16 cellular contexts compared by ENCODE assay signal in genomic region chr16:35144212-35144932, GRCh38.
"Had no signal": no experiment of that assay in that cellular context is flagged by ENCODE, and none has a peak within 500 bp of the region (broad histone marks: within the 10 kb centered on the region; RNA-seq: fewer than 3 reads in every experiment).

No MANE protein-coding gene starts in this region.

- H3K4me1 Mint-ChIP-seq: naive thymus-derived CD8-positive, alpha-beta T cell; nephron; neural crest cell; stimulated activated effector memory CD8-positive, alpha-beta T cell treated with anti-CD3 and anti-CD28 coated beads, Interleukin-12 subunit alpha, Interleukin-12 subunit beta, amount 100 ng/mL, for 72 hours had no signal

- ATAC-seq: naive thymus-derived CD8-positive, alpha-beta T cell; psoas muscle; right lobe of liver; stimulated activated effector memory CD8-positive, alpha-beta T cell treated with anti-CD3 and anti-CD28 coated beads, Interleukin-12 subunit alpha, Interleukin-12 subunit beta, amount 100 ng/mL, for 72 hours had no signal

- DNase-seq: islet precursor cell; left ventricle myocardium inferior; naive thymus-derived CD8-positive, alpha-beta T cell; nucleus accumbens; psoas muscle; right lobe of liver; stimulated activated CD4-positive, alpha-beta T cell treated with anti-CD3 and anti-CD28 coated beads, Interleukin-12 subunit alpha, Interleukin-12 subunit beta, amount 100 ng/mL, for 4 hours; stimulated activated CD4-positive, alpha-beta T cell treated with anti-CD3 and anti-CD28 coated beads, Interleukin-15, amount 100 ng/mL, for 24 hours; stimulated activated CD4-positive, alpha-beta T cell treated with anti-CD3 and anti-CD28 coated beads, Interleukin-4, amount 100 ng/mL, for 24 hours; stimulated activated naive CD4-positive, alpha-beta T cell; trophoblast cell had no signal

- H3K27me3 Mint-ChIP-seq: memory B cell; naive thymus-derived CD8-positive, alpha-beta T cell; stimulated activated naive CD8-positive, alpha-beta T cell treated with anti-CD3 and anti-CD28 coated beads, Interleukin-15, Interleukin-2, amounts not matched to agents 100 ng/mL and 50 ng/mL, for 24 hours had no signal

- H3K36me3 Mint-ChIP-seq: memory B cell; stimulated activated effector memory CD8-positive, alpha-beta T cell treated with anti-CD3 and anti-CD28 coated beads, Interleukin-12 subunit alpha, Interleukin-12 subunit beta, amount 100 ng/mL, for 72 hours had no signal

- H3K27ac Mint-ChIP-seq: memory B cell; naive thymus-derived CD8-positive, alpha-beta T cell; nephron; stimulated activated effector memory CD8-positive, alpha-beta T cell treated with anti-CD3 and anti-CD28 coated beads, Interleukin-12 subunit alpha, Interleukin-12 subunit beta, amount 100 ng/mL, for 72 hours; stimulated activated naive CD8-positive, alpha-beta T cell treated with anti-CD3 and anti-CD28 coated beads, Interleukin-15, Interleukin-2, amounts not matched to agents 100 ng/mL and 50 ng/mL, for 24 hours had no signal

- H3K4me3 Mint-ChIP-seq: memory B cell; naive thymus-derived CD8-positive, alpha-beta T cell; nephron; neural crest cell; stimulated activated effector memory CD8-positive, alpha-beta T cell treated with anti-CD3 and anti-CD28 coated beads, Interleukin-12 subunit alpha, Interleukin-12 subunit beta, amount 100 ng/mL, for 72 hours; stimulated activated naive CD8-positive, alpha-beta T cell treated with anti-CD3 and anti-CD28 coated beads, Interleukin-15, Interleukin-2, amounts not matched to agents 100 ng/mL and 50 ng/mL, for 24 hours had no signal
